In genomic region chr1:5992034-5992813, GRCh38 we compare ENCODE assay signal across 8 cellular contexts. TPM values are rescaled to one million over a fixed set of nuclear protein-coding genes. Genes with fewer than 3 reads are reported as not detected.
DNase-seq lines count a peak whose midpoint lies in the region; ATAC-seq lines count a peak whose summit lies in the region.

NPHP4 (minus strand) TSS chr1:5992425; CDS start chr1:5986289, 6,136 bp downstream.

- H3K36me3 Mint-ChIP-seq in CD8-positive, alpha-beta memory T cell, result peaks cover 0 to 22% (median 0%) of the 10 kb centered on the region in 3 donors

- DNase-seq in CD8-positive, alpha-beta memory T cell, result peak; percentile 99 to 100 (median 99)
- DNase-seq in HS-27A (ENCODE audit: low read depth) (peak; percentile 99), NOMO-1 (lab: John Stamatoyannopoulos, UW; ENCODE audit: unreplicated experiment in 2 of 2) (peak; percentile 99), lung microvascular endothelial cell (ENCODE audit: low read depth in 2 of 2) (peak; percentile 100)
- peak; percentile 99 for DNase-seq in effector CD8-positive, alpha-beta T cell (lab: John Stamatoyannopoulos, UW)
- DNase-seq in stimulated activated CD4-positive, alpha-beta T cell treated with anti-CD3 and anti-CD28 coated beads, TNF-alpha, amount 100 ng/mL, for 48 hours (ENCODE audit: low read depth in 3 of 3), result peak; percentile 97 to 99 (median 99)

- ATAC-seq in GM19467 (IDR thresholded peaks at IDR 0.05; ENCODE audit: unreplicated experiment), result peak; percentile 91

- H3K4me1 Mint-ChIP-seq in CD8-positive, alpha-beta memory T cell, result peaks cover 27 to 40% (median 33%) of the 10 kb centered on the region in 3 donors

- H3K4me1 ChIP-seq in CD8-positive, alpha-beta memory T cell (ENCODE audit: insufficient read depth, low read length), result peaks cover 32% of the 10 kb centered on the region

- H3K4me3 ChIP-seq in CD8-positive, alpha-beta memory T cell (ENCODE audit: low read length), result peak within 1 kb of the TSS; percentile 93

- H3K9me3 ChIP-seq in CD8-positive, alpha-beta memory T cell (ENCODE audit: low read length), result no peaks in the 10 kb centered on the region

- POLR2A ChIA-PET in CD8-positive, alpha-beta memory T cell (lab: Charles Lee), result interaction anchor here (4.0 kb wide), 1 partner anchor 34 kb away, joined by 42 read pairs; no protein-coding TSS in a partner anchor
- POLR2A ChIA-PET in activated CD8-positive, alpha-beta memory T cell treated with anti-CD3 and anti-CD28 coated beads for 36 hours (lab: Charles Lee), result interaction anchor here (1.8 to 3.6 kb wide), 2 partner anchors 15 to 35 kb away, joined by 5 to 56 read pairs; no protein-coding TSS in a partner anchor

- H3K9me3 Mint-ChIP-seq in CD8-positive, alpha-beta memory T cell, result no peaks in the 10 kb centered on the region

- H3K27me3 Mint-ChIP-seq in CD8-positive, alpha-beta memory T cell, result peaks cover 0 to 3% of the 10 kb centered on the region in 2 donors

- CTCF ChIA-PET in CD8-positive, alpha-beta memory T cell (lab: Charles Lee), result interaction anchor here (0.7 to 2.7 kb wide), 5 partner anchors 10 to 41 kb away, joined by 3 to 23 read pairs (median 4); no protein-coding TSS in a partner anchor
- CTCF ChIA-PET in activated CD8-positive, alpha-beta memory T cell treated with anti-CD3 and anti-CD28 coated beads for 36 hours (lab: Charles Lee), result interaction anchor here (3.6 kb wide), 1 partner anchor 34 kb away, joined by 22 read pairs; no protein-coding TSS in a partner anchor

- H3K4me3 Mint-ChIP-seq in CD8-positive, alpha-beta memory T cell, result peak within 1 kb of the TSS; percentile 93 to 99 (median 96)

- no peaks in the 10 kb centered on the region for H3K36me3 ChIP-seq in CD8-positive, alpha-beta memory T cell (ENCODE audit: insufficient read depth, low read length)

- peak within 1 kb of the TSS; percentile 98 for H3K27ac ChIP-seq in CD8-positive, alpha-beta memory T cell (ENCODE audit: low read depth, low read length)

- H3K27me3 ChIP-seq in CD8-positive, alpha-beta memory T cell (ENCODE audit: insufficient read depth, low read length, poor library complexity, severe bottlenecking), result no peaks in the 10 kb centered on the region

- peak within 1 kb of the TSS; percentile 89 to 98 (median 95) for H3K27ac Mint-ChIP-seq in CD8-positive, alpha-beta memory T cell

RNA-seq across cellular contexts. Expression of gene NPHP4, which starts in this region (rescaled TPM):
- 10 to 100 TPM; 11.2 to 11.5 TPM for total RNA-seq in CD8-positive, alpha-beta memory T cell
- polyA plus RNA-seq in CD8-positive, alpha-beta memory T cell, result 1.2 TPM
- 10 to 100 TPM; 14.2 to 15.7 TPM for total RNA-seq in activated CD8-positive, alpha-beta memory T cell treated with anti-CD3 and anti-CD28 coated beads for 36 hours
- 1.4 and 1.5 TPM in 2 replicates for total RNA-seq in lung microvascular endothelial cell

Comparison
In these comparisons a context has a peak if more than half of its experiments do, and no peak if none do; other contexts are left out.
1. Peak in every context shown above with its lines: DNase-seq, ATAC-seq, H3K4me3 ChIP-seq and H3K27ac ChIP-seq.